In genomic region chr5:158838788-158839187, GRCh38 we compare ENCODE assay signal across 28 cellular contexts.
"Had no signal": no experiment of that assay in that cellular context is flagged by ENCODE, and none has a peak within 500 bp of the region (broad histone marks: within the 10 kb centered on the region; RNA-seq: fewer than 3 reads in every experiment).

No MANE protein-coding gene starts in this region.

- H3K4me3 Mint-ChIP-seq: activated CD4-positive, alpha-beta T cell treated with anti-CD3 and anti-CD28 coated beads for 36 hours; activated CD4-positive, alpha-beta T cell treated with anti-CD3 and anti-CD28 coated beads, Interleukin-2, amount 10 ng/mL, durations not matched to agents 7 days and 5 days; activated CD8-positive, alpha-beta T cell treated with anti-CD3 and anti-CD28 coated beads, Interleukin-2, amount 10 ng/mL, durations not matched to agents 7 days and 5 days; activated naive CD4-positive, alpha-beta T cell treated with anti-CD3 and anti-CD28 coated beads for 36 hours; activated T-cell treated with anti-CD3 and anti-CD28 coated beads, Interleukin-2, amount 50 U/mL, for 24 hours had no signal

- H3K36me3 ChIP-seq: adrenal gland, breast epithelium, SJCRH30 had no signal

- ATAC-seq: activated CD4-positive, alpha-beta T cell treated with anti-CD3 and anti-CD28 coated beads for 36 hours; activated CD4-positive, CD25-positive, alpha-beta regulatory T cell treated with anti-CD3 and anti-CD28 coated beads, Interleukin-2, amount 50 U/mL, for 24 hours; activated CD8-positive, alpha-beta T cell treated with anti-CD3 and anti-CD28 coated beads, Interleukin-2, amount 10 ng/mL, durations not matched to agents 7 days and 5 days; activated naive CD4-positive, alpha-beta T cell treated with anti-CD3 and anti-CD28 coated beads, Interleukin-2, amount 50 U/mL, for 72 hours; body of pancreas had no signal

- H3K27ac Mint-ChIP-seq: activated CD4-positive, alpha-beta T cell treated with anti-CD3 and anti-CD28 coated beads for 36 hours; activated CD4-positive, alpha-beta T cell treated with anti-CD3 and anti-CD28 coated beads, Interleukin-2, amount 10 ng/mL, durations not matched to agents 7 days and 5 days; activated CD8-positive, alpha-beta T cell treated with anti-CD3 and anti-CD28 coated beads, Interleukin-2, amount 10 ng/mL, durations not matched to agents 7 days and 5 days; activated naive CD4-positive, alpha-beta T cell treated with anti-CD3 and anti-CD28 coated beads for 36 hours; activated naive CD4-positive, alpha-beta T cell treated with anti-CD3 and anti-CD28 coated beads, Interleukin-2, amount 50 U/mL, for 72 hours; activated T-cell treated with anti-CD3 and anti-CD28 coated beads, Interleukin-2, amount 50 U/mL, for 24 hours; activated T-helper 2 cell treated with anti-CD3 and anti-CD28 coated beads, Interferon-gamma antibody, Interleukin-2, Interleukin-4, amounts not matched to agents 10 μg/mL and 5 μg/mL and 100 μg/mL, durations not matched to agents 14 hours and 24 hours and 36 hours had no signal

- H3K9me3 Mint-ChIP-seq: activated CD4-positive, alpha-beta T cell treated with anti-CD3 and anti-CD28 coated beads, Interleukin-2, amount 10 ng/mL, durations not matched to agents 7 days and 5 days; activated naive CD4-positive, alpha-beta T cell treated with anti-CD3 and anti-CD28 coated beads for 36 hours; activated naive CD4-positive, alpha-beta T cell treated with anti-CD3 and anti-CD28 coated beads, Interleukin-2, amount 50 U/mL, for 72 hours; activated T-cell treated with anti-CD3 and anti-CD28 coated beads, Interleukin-2, amount 50 U/mL, for 24 hours; activated T-helper 2 cell treated with anti-CD3 and anti-CD28 coated beads, Interferon-gamma antibody, Interleukin-2, Interleukin-4, amounts not matched to agents 10 μg/mL and 5 μg/mL and 100 μg/mL, durations not matched to agents 14 hours and 24 hours and 36 hours had no signal

- H3K27ac ChIP-seq: adrenal gland, SK-N-MC had no signal

- H3K27me3 ChIP-seq: adrenal gland, body of pancreas, breast epithelium, SJCRH30 had no signal

- DNase-seq: activated CD4-positive, alpha-beta T cell treated with anti-CD3 and anti-CD28 coated beads for 36 hours; activated CD4-positive, alpha-beta T cell treated with anti-CD3 and anti-CD28 coated beads, Interleukin-2, amount 10 ng/mL, durations not matched to agents 7 days and 5 days; activated CD4-positive, alpha-beta T cell treated with anti-CD3 and anti-CD28 coated beads, Interleukin-2, amount 50 U/mL, for 48 hours; activated CD8-positive, alpha-beta T cell treated with anti-CD3 and anti-CD28 coated beads, Interleukin-2, amount 10 ng/mL, durations not matched to agents 7 days and 5 days; activated gamma-delta T cell treated with Interleukin-2 at 50 U/mL for 16 hours; activated naive CD4-positive, alpha-beta T cell treated with anti-CD3 and anti-CD28 coated beads for 36 hours; activated T-cell treated with anti-CD3 and anti-CD28 coated beads, Interleukin-2, amount 50 U/mL, for 24 hours; adrenal gland; body of pancreas; Karpas-422; NCI-H1048; NCI-H1105 treated with DMSO at 0.1 percent for 48 hours; NCI-H1436; NCI-H1694; NCI-H2029; NCI-H2171; NCI-H510A; NCI-H526; NCI-H748 treated with DMSO at 0.1 percent for 48 hours; NK-92 treated with Interleukin-12 subunit alpha and Interleukin-12 subunit beta, amount 100 ng/mL, for 24 hours; SHP77; SJCRH30; T1000 had no signal

- H3K4me1 ChIP-seq: adrenal gland, breast epithelium had no signal

- H3K9me3 ChIP-seq: adrenal gland, body of pancreas, breast epithelium, SJCRH30 had no signal

- H3K4me1 Mint-ChIP-seq: activated CD4-positive, alpha-beta T cell treated with anti-CD3 and anti-CD28 coated beads for 36 hours; activated CD4-positive, alpha-beta T cell treated with anti-CD3 and anti-CD28 coated beads, Interleukin-2, amount 10 ng/mL, durations not matched to agents 7 days and 5 days had no signal

- H3K36me3 Mint-ChIP-seq: activated naive CD4-positive, alpha-beta T cell treated with anti-CD3 and anti-CD28 coated beads, Interleukin-2, amount 50 U/mL, for 72 hours had no signal

- H3K4me3 ChIP-seq: adrenal gland, body of pancreas, breast epithelium, SJCRH30, SK-N-MC had no signal
